ENCODE assay signal across 8 cellular contexts in the genomic region with DNA sequence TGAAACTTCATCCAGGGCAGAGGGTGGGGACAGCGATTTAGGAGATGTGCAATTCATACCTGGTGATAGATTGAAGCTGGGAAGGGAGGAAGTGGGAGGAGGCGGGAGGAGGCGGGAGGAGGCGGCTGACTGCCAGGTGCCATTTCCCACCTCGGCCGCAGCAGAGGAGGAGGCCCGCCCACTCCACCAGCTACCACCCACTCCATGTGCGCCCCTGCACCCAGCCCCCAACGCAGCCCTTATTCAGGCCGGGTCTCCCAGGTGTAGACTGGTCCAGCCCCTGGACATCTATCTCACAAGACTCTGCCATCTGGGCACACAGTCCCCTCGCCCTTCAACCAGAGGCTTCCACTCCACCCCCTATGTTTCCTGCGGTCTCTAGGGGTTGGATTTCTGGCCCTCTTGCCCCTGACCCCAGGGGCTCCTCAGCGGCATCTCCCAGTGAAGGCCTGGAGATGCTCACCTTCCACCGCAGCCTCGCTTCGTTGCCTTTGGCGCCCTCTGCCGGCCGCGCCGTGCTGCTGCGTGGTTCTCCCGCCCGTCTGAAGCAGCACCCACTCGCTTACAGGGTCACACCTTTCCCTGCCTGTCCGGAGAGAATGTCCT. TPM values are rescaled to one million over a fixed set of nuclear protein-coding genes. Genes with fewer than 3 reads are reported as not detected.
DNase-seq lines count a peak whose midpoint lies in the region; ATAC-seq, FAIRE-seq and TF ChIP-seq lines count a peak whose summit lies in the region.

No MANE protein-coding gene starts in this region.

- H3K4me1 ChIP-seq in adrenal gland (replicated peaks in 1 of 2): no peaks in the 10 kb centered on the region
- H3K4me1 ChIP-seq in hepatocyte (ENCODE audit: insufficient read depth): no peaks in the 10 kb centered on the region
- H3K4me1 ChIP-seq in small intestine (ENCODE audit: control insufficient read depth in 2 of 2, insufficient read depth in 1 of 2, low read depth in 1 of 2, low read length in 1 of 2): no peaks in the 10 kb centered on the region

- H3K9me3 Mint-ChIP-seq in T-helper 1 cell treated with Interleukin-12 subunit alpha and Interleukin-12 subunit beta and Interleukin-4 antibody, amounts not matched to agents 30 μg/mL and 1 μg/mL, for 36 hours: no peaks in the 10 kb centered on the region

- H3K27me3 ChIP-seq in adrenal gland: no peaks in the 10 kb centered on the region
- peaks cover 23% of the 10 kb centered on the region for H3K27me3 ChIP-seq in hepatocyte
- no peaks in the 10 kb centered on the region for H3K27me3 ChIP-seq in small intestine (ENCODE audit: control insufficient read depth in 2 of 2, insufficient read depth in 2 of 2, low read length in 2 of 2)

- TF ChIP-seq CTCF in D721Med (IDR thresholded peaks at IDR 0.05; ENCODE audit: insufficient read depth, missing control alignments) (peak; percentile 81), adrenal gland (IDR thresholded peaks at IDR 0.05) (peak; percentile 49 to 88 (median 77)), hepatocyte (IDR thresholded peaks at IDR 0.05; ENCODE audit: poor library complexity) (peak; percentile 89)

- H3K36me3 Mint-ChIP-seq in T-helper 1 cell treated with Interleukin-12 subunit alpha and Interleukin-12 subunit beta and Interleukin-4 antibody, amounts not matched to agents 30 μg/mL and 1 μg/mL, for 36 hours (ENCODE audit: low read depth): peaks cover 38% of the 10 kb centered on the region

- H4K20me1 ChIP-seq in hepatocyte (ENCODE audit: insufficient read depth, poor library complexity, severe bottlenecking): no peaks in the 10 kb centered on the region

- H3K27me3 Mint-ChIP-seq in T-helper 1 cell treated with Interleukin-12 subunit alpha and Interleukin-12 subunit beta and Interleukin-4 antibody, amounts not matched to agents 30 μg/mL and 1 μg/mL, for 36 hours (ENCODE audit: low read depth): no peaks in the 10 kb centered on the region

- ATAC-seq in GM21723 (IDR thresholded peaks at IDR 0.05; ENCODE audit: unreplicated experiment) (peak; percentile 54), HG03520 (IDR thresholded peaks at IDR 0.05; ENCODE audit: unreplicated experiment) (no peak)

- H3K4me3 ChIP-seq in adrenal gland (no peak overlapping the region), hepatocyte (no peak overlapping the region), small intestine (ENCODE audit: low read depth in 1 of 2, low read length in 2 of 2) (no peak overlapping the region)

- intact Hi-C loops in adrenal gland (cut with DNase I): loop anchor here (5.0 to 10.0 kb wide), 2 partner anchors 246 to 249 kb away; no protein-coding TSS in a partner anchor

- peaks cover 38% of the 10 kb centered on the region for H3K4me1 Mint-ChIP-seq in T-helper 1 cell treated with Interleukin-12 subunit alpha and Interleukin-12 subunit beta and Interleukin-4 antibody, amounts not matched to agents 30 μg/mL and 1 μg/mL, for 36 hours (ENCODE audit: low read depth)

- no peak for TF ChIP-seq POLR2A in adrenal gland (IDR thresholded peaks at IDR 0.05)

- H3K4me3 Mint-ChIP-seq in T-helper 1 cell treated with Interleukin-12 subunit alpha and Interleukin-12 subunit beta and Interleukin-4 antibody, amounts not matched to agents 30 μg/mL and 1 μg/mL, for 36 hours: peak overlapping the region; percentile 73

- H3K27ac Mint-ChIP-seq in T-helper 1 cell treated with Interleukin-12 subunit alpha and Interleukin-12 subunit beta and Interleukin-4 antibody, amounts not matched to agents 30 μg/mL and 1 μg/mL, for 36 hours: peak overlapping the region; percentile 92

- H3K9me2 ChIP-seq in hepatocyte (replicated peaks; ENCODE audit: insufficient read depth): no peaks in the 10 kb centered on the region

- no peaks in the 10 kb centered on the region for H3K9me3 ChIP-seq in adrenal gland (replicated peaks in 1 of 3)
- H3K9me3 ChIP-seq in hepatocyte (ENCODE audit: low read depth): no peaks in the 10 kb centered on the region
- H3K9me3 ChIP-seq in small intestine (ENCODE audit: control insufficient read depth, low read depth): no peaks in the 10 kb centered on the region

- DNase-seq in D721Med (ENCODE audit: insufficient read length, low spot score) (peak; percentile 86), NCI-H1092 treated with DMSO at 0.1 percent for 48 hours (lab: John Stamatoyannopoulos, UW) (peak; percentile 66), adrenal gland (peak; percentile 36 to 84 (median 61)), hepatocyte (ENCODE audit: low spot score) (peak; percentile 79), small intestine (peak; percentile 44)

- 9 to 24% (median 12%) methylated on average over 13 to 26 of the region's 26 CpGs for WGBS in adrenal gland, 4 donors
- 32% methylated on average over 19 of the region's 26 CpGs for WGBS in hepatocyte (ENCODE audit: low lambda C conversion rate, missing lambda C conversion rate)
- WGBS in small intestine, 3 donors: 3 to 11% (median 7%) methylated on average over 18 to 26 of the region's 26 CpGs

- FAIRE-seq in D721Med (lab: Jason Lieb, UNC) (no peak), small intestine (lab: Jason Lieb, UNC) (no peak)

- no peaks in the 10 kb centered on the region for H3K36me3 ChIP-seq in adrenal gland (replicated peaks in 1 of 2)
- H3K36me3 ChIP-seq in hepatocyte (replicated peaks; ENCODE audit: insufficient read depth, low read depth): no peaks in the 10 kb centered on the region
- no peaks in the 10 kb centered on the region for H3K36me3 ChIP-seq in small intestine (ENCODE audit: control insufficient read depth in 2 of 2, insufficient read depth in 2 of 2, low read length in 2 of 2)

- H3K27ac ChIP-seq in adrenal gland: peak overlapping the region in 1 of 5 donors; percentile 29
- no peak overlapping the region for H3K27ac ChIP-seq in hepatocyte
- H3K27ac ChIP-seq in small intestine (ENCODE audit: low read depth in 1 of 2, low read length in 1 of 2): peak overlapping the region; percentile 0 to 45

- H3K79me2 ChIP-seq in hepatocyte: no peaks in the 10 kb centered on the region

- H3K4me2 ChIP-seq in hepatocyte: peak overlapping the region; percentile 72

- no peak overlapping the region for H2AFZ ChIP-seq in hepatocyte

RNA-seq across cellular contexts. Expression of a gene that starts 32.6 kb away (rescaled TPM):
- total RNA-seq in adrenal gland: 1 to 10 TPM in 2 of 8 donors, under 1 TPM in 5, not detected in 1; 0.14 to 2.0 (median 0.69) TPM
- 1 to 10 TPM in 1 of 3 donors, under 1 TPM in 2; 0.17 to 1.1 (median 0.72) TPM for polyA plus RNA-seq in adrenal gland
- 5.0 and 5.4 TPM in 2 replicates for total RNA-seq in hepatocyte
- 5.2 and 6.3 TPM in 2 replicates for polyA plus RNA-seq in hepatocyte
- 10 to 100 TPM in 1 of 3 donors, 1 to 10 TPM in 2; 1.1 to 11.6 (median 2.5) TPM for polyA plus RNA-seq in small intestine
